ENCODE assay signal across 1 cellular context in the genomic region with DNA sequence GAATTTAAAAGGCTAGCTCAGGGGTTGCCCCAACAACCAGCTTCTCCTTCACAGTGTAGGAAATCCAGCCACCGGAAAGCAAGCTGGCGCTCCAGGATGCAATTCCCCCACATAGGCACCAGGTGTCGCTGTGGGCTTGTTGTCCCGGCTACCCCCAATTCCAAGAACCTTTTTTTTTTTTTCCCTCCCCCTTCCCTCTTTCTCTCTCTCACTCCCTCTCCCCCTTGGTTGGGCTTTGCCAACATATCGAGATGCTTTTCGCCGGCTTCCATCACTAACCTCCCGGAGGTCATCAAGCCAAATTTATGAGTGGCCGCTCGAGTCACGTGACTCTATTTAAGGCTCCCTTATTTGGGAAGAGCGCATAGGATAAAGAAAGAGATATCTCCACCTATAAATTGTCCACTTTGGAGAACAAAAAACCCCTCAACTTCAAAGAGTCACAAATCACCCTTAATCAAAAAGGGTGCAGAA.
TF ChIP-seq lines count a peak whose summit lies in the region.

Gene HOXC5, plus strand, starts transcription at position 424 of the 474 bp plus-strand sequence. CDS start 73 bp downstream, outside the sequence.

TF ChIP-seq in HEK293, 187 proteins besides CTCF, POLR2A, EP300 and RAD21 (continued from another document and continues in another):
- TF ChIP-seq TSHZ1 (tag by site-specific recombination; IDR thresholded peaks at IDR 0.05; ENCODE audit: borderline replicate concordance) (peak; percentile 87), ZBTB21 (tag by site-specific recombination; IDR thresholded peaks at IDR 0.05) (peak; percentile 81), ZNF138 (tag by site-specific recombination; IDR thresholded peaks at IDR 0.05; ENCODE audit: borderline replicate concordance) (no peak), ZNF660 (tag by site-specific recombination; IDR thresholded peaks at IDR 0.05) (peak; percentile 86), ZSCAN16 (tag by site-specific recombination; IDR thresholded peaks at IDR 0.05) (peak; percentile 95), ZIC2 (tag by site-specific recombination; IDR thresholded peaks at IDR 0.05) (no peak), ZSCAN23 (tag by site-specific recombination; IDR thresholded peaks at IDR 0.05) (peak; percentile 94), SP7 (tag by site-specific recombination; IDR thresholded peaks at IDR 0.05) (peak; percentile 93), KLF7 (tag by site-specific recombination; IDR thresholded peaks at IDR 0.05; ENCODE audit: borderline replicate concordance) (peak; percentile 49; the same call in 1 of the 2 replicates), ZNF837 (tag by site-specific recombination; IDR thresholded peaks at IDR 0.05) (no peak), ZFP69B (tag by site-specific recombination; IDR thresholded peaks at IDR 0.05) (peak; percentile 85), ZNF10 (tag by site-specific recombination; IDR thresholded peaks at IDR 0.05) (no peak), FEZF1 (tag by site-specific recombination; IDR thresholded peaks at IDR 0.05) (peak; percentile 79), ZNF324 (tag by site-specific recombination; IDR thresholded peaks at IDR 0.05) (peak; percentile 94; the same call in 1 of the 2 replicates), KLF8 (tag by site-specific recombination; IDR thresholded peaks at IDR 0.05) (peak; percentile 95), REPIN1 (tag by site-specific recombination; IDR thresholded peaks at IDR 0.05; ENCODE audit: low read depth) (no peak), ZNF394 (tag by site-specific recombination; IDR thresholded peaks at IDR 0.05; ENCODE audit: borderline replicate concordance) (peak; percentile 97), ZNF692 (tag by site-specific recombination; IDR thresholded peaks at IDR 0.05) (peak; percentile 83), ZNF391 (tag by site-specific recombination; IDR thresholded peaks at IDR 0.05; ENCODE audit: borderline replicate concordance, low read depth) (peak; percentile 97), ZFP3 (tag by site-specific recombination; IDR thresholded peaks at IDR 0.05; ENCODE audit: low read depth) (peak; percentile 8; the same call in 1 of the 2 replicates), ZNF530 (tag by site-specific recombination; IDR thresholded peaks at IDR 0.05; ENCODE audit: low read depth) (no peak), ZBTB17 (tag by site-specific recombination; IDR thresholded peaks at IDR 0.05) (peak; percentile 88), YY1 (tag by site-specific recombination; IDR thresholded peaks at IDR 0.05) (0 out of 2 replicates have a peak, but pooled peaks have one; percentile 10), SCRT1 (tag by site-specific recombination; IDR thresholded peaks at IDR 0.05; ENCODE audit: borderline replicate concordance) (no peak), ZNF654 (tag by site-specific recombination; IDR thresholded peaks at IDR 0.05; ENCODE audit: low read depth) (peak; percentile 100), TCF7L2 (IDR thresholded peaks at IDR 0.05; ENCODE audit: borderline replicate concordance, low read depth, low read length) (no peak), ZNF335 (tag by site-specific recombination; conservative IDR thresholded peaks at IDR 0.05) (no peak), ZNF18 (tag by site-specific recombination; IDR thresholded peaks at IDR 0.05) (peak; percentile 28; the same call in 1 of the 2 replicates), ZBTB7A (tag by site-specific recombination; IDR thresholded peaks at IDR 0.05; ENCODE audit: low read depth) (peak; percentile 87; the same call in 1 of the 2 replicates), PATZ1 (tag by site-specific recombination; IDR thresholded peaks at IDR 0.05) (peak; percentile 100)
- TF ChIP-seq, protein P1, sequence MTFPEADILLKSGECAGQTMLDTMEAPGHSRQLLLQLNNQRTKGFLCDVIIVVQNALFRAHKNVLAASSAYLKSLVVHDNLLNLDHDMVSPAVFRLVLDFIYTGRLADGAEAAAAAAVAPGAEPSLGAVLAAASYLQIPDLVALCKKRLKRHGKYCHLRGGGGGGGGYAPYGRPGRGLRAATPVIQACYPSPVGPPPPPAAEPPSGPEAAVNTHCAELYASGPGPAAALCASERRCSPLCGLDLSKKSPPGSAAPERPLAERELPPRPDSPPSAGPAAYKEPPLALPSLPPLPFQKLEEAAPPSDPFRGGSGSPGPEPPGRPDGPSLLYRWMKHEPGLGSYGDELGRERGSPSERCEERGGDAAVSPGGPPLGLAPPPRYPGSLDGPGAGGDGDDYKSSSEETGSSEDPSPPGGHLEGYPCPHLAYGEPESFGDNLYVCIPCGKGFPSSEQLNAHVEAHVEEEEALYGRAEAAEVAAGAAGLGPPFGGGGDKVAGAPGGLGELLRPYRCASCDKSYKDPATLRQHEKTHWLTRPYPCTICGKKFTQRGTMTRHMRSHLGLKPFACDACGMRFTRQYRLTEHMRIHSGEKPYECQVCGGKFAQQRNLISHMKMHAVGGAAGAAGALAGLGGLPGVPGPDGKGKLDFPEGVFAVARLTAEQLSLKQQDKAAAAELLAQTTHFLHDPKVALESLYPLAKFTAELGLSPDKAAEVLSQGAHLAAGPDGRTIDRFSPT (tag by site-specific recombination; IDR thresholded peaks at IDR 0.05): peak; percentile 81
- TF ChIP-seq, protein P2, sequence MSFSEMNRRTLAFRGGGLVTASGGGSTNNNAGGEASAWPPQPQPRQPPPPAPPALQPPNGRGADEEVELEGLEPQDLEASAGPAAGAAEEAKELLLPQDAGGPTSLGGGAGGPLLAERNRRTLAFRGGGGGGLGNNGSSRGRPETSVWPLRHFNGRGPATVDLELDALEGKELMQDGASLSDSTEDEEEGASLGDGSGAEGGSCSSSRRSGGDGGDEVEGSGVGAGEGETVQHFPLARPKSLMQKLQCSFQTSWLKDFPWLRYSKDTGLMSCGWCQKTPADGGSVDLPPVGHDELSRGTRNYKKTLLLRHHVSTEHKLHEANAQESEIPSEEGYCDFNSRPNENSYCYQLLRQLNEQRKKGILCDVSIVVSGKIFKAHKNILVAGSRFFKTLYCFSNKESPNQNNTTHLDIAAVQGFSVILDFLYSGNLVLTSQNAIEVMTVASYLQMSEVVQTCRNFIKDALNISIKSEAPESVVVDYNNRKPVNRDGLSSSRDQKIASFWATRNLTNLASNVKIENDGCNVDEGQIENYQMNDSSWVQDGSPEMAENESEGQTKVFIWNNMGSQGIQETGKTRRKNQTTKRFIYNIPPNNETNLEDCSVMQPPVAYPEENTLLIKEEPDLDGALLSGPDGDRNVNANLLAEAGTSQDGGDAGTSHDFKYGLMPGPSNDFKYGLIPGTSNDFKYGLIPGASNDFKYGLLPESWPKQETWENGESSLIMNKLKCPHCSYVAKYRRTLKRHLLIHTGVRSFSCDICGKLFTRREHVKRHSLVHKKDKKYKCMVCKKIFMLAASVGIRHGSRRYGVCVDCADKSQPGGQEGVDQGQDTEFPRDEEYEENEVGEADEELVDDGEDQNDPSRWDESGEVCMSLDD (tag by site-specific recombination; IDR thresholded peaks at IDR 0.05): peak; percentile 98
- TF ChIP-seq, protein P3, sequence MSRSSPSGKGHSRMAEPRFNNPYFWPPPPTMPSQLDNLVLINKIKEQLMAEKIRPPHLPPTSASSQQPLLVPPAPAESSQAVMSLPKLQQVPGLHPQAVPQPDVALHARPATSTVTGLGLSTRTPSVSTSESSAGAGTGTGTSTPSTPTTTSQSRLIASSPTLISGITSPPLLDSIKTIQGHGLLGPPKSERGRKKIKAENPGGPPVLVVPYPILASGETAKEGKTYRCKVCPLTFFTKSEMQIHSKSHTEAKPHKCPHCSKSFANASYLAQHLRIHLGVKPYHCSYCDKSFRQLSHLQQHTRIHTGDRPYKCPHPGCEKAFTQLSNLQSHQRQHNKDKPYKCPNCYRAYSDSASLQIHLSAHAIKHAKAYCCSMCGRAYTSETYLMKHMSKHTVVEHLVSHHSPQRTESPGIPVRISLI (tag by site-specific recombination; IDR thresholded peaks at IDR 0.05): peak; percentile 99
- TF ChIP-seq, protein P4, sequence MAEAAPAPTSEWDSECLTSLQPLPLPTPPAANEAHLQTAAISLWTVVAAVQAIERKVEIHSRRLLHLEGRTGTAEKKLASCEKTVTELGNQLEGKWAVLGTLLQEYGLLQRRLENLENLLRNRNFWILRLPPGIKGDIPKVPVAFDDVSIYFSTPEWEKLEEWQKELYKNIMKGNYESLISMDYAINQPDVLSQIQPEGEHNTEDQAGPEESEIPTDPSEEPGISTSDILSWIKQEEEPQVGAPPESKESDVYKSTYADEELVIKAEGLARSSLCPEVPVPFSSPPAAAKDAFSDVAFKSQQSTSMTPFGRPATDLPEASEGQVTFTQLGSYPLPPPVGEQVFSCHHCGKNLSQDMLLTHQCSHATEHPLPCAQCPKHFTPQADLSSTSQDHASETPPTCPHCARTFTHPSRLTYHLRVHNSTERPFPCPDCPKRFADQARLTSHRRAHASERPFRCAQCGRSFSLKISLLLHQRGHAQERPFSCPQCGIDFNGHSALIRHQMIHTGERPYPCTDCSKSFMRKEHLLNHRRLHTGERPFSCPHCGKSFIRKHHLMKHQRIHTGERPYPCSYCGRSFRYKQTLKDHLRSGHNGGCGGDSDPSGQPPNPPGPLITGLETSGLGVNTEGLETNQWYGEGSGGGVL (tag by site-specific recombination; IDR thresholded peaks at IDR 0.05): peak; percentile 96
- TF ChIP-seq, protein P5, sequence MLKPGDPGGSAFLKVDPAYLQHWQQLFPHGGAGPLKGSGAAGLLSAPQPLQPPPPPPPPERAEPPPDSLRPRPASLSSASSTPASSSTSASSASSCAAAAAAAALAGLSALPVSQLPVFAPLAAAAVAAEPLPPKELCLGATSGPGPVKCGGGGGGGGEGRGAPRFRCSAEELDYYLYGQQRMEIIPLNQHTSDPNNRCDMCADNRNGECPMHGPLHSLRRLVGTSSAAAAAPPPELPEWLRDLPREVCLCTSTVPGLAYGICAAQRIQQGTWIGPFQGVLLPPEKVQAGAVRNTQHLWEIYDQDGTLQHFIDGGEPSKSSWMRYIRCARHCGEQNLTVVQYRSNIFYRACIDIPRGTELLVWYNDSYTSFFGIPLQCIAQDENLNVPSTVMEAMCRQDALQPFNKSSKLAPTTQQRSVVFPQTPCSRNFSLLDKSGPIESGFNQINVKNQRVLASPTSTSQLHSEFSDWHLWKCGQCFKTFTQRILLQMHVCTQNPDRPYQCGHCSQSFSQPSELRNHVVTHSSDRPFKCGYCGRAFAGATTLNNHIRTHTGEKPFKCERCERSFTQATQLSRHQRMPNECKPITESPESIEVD (tag by site-specific recombination; IDR thresholded peaks at IDR 0.05): peak; percentile 13; the same call in 1 of the 2 replicates
